Comparison of ENCODE assay signal across 18 cellular contexts in the genomic region with DNA sequence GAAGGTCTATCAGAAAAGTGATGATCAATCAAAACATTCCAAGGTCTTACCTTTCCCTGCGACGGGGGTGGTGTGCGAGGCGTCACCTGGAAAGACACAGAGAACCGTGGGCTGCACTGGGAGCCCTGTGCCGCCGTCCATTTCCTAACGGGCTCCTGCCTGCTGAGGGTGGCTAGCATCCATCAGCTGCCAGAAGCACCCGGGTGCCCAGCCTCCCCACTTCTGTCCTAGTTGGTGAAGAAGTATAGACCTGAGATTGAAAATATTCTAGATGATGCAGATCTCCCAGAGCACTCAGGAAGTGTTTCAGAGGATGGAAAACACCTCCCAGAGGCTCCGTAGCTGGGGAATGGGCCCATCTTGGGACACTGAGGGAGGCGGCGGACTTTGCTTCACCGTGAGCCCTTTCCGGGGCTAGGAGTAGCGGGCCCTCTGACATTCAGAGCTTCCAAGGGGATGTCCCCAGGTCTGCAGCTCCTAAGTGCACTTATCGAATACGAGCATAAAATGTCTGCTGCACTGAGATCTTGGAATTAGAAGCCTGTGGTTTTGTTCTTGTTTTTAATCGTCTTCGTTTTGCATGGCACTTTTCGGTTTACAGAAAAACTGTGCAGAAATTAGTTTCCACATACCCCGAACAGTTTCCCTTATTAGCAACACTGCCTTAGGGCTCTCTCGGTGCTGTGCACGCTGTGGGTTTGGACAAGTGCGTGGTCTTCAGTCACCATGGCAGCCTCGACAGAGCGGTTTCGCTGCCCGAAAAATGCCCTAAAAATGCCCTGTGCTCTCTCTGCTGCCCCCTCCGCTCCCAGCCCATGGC.
DNase-seq lines count a peak whose midpoint lies in the region; ATAC-seq and TF ChIP-seq lines count a peak whose summit lies in the region.
"Had no signal": no experiment of that assay in that cellular context is flagged by ENCODE, and none has a peak within 500 bp of the region (broad histone marks: within the 10 kb centered on the region; RNA-seq: fewer than 3 reads in every experiment).

No MANE protein-coding gene starts in this region.

- TF ChIP-seq CTCF in heart right ventricle (IDR thresholded peaks at IDR 0.05) (no peak), glutamatergic neuron (IDR thresholded peaks at IDR 0.05; ENCODE audit: partially characterized antibody, unreplicated experiment) (no peak), type B pancreatic cell (conservative IDR thresholded peaks at IDR 0.05) (no peak), breast epithelium (IDR thresholded peaks at IDR 0.05) (no peak)

- H3K4me3 Mint-ChIP-seq in IgD-negative memory B cell (peak overlapping the region; percentile 63 to 73 (median 68)), glutamatergic neuron (ENCODE audit: unreplicated experiment) (no peak overlapping the region), type B pancreatic cell (no peak overlapping the region)
- H3K4me3 Mint-ChIP-seq: activated CD4-positive, alpha-beta T cell treated with anti-CD3 and anti-CD28 coated beads, Interleukin-2, amount 10 ng/mL, durations not matched to agents 24 days and 14 days; CD4-positive, CD25-positive, alpha-beta regulatory T cell had no signal

- intact Hi-C loops in heart right ventricle (cut with DNase I) (loop anchor here in 1 of 10 donors (10.0 kb wide), 1 partner anchor 184 kb away; no protein-coding TSS in a partner anchor), Right ventricle myocardium superior (cut with DNase I) (no loop called here), breast epithelium (cut with DNase I; ENCODE audit: low total_unique reads) (no loop called here), sciatic nerve (cut with DNase I) (no loop called here)

- H3K4me1 ChIP-seq in heart right ventricle (peaks cover 0 to 23% (median 0%) of the 10 kb centered on the region in 9 donors), breast epithelium (no peaks in the 10 kb centered on the region)
- H3K4me1 ChIP-seq: vagina had no signal

- ATAC-seq in heart right ventricle (no peak), Right ventricle myocardium superior (ENCODE audit: poor library complexity) (no peak), sciatic nerve (no peak), GM18858 (IDR thresholded peaks at IDR 0.05; ENCODE audit: unreplicated experiment) (no peak)

- H3K4me1 Mint-ChIP-seq in IgD-negative memory B cell (peaks cover 17 to 27% (median 24%) of the 10 kb centered on the region in 3 donors), glutamatergic neuron (ENCODE audit: low read depth, unreplicated experiment) (peaks cover 36% of the 10 kb centered on the region), type B pancreatic cell (ENCODE audit: unreplicated experiment) (peaks cover 27% of the 10 kb centered on the region)
- H3K4me1 Mint-ChIP-seq: activated CD4-positive, alpha-beta T cell treated with anti-CD3 and anti-CD28 coated beads, Interleukin-2, amount 10 ng/mL, durations not matched to agents 24 days and 14 days had no signal

- H3K27ac Mint-ChIP-seq in IgD-negative memory B cell (peak overlapping the region in 2 of 3 donors; percentile 6 to 13), glutamatergic neuron (ENCODE audit: unreplicated experiment) (peak overlapping the region; percentile 14), type B pancreatic cell (no peak overlapping the region)
- H3K27ac Mint-ChIP-seq: activated CD4-positive, alpha-beta T cell treated with anti-CD3 and anti-CD28 coated beads, Interleukin-2, amount 10 ng/mL, durations not matched to agents 24 days and 14 days had no signal

- no peak for DNase-seq in heart right ventricle
- DNase-seq in Right ventricle myocardium superior = no peak
- no peak for DNase-seq in glutamatergic neuron
- peak; percentile 58 for DNase-seq in type B pancreatic cell (ENCODE audit: extremely low spot score, unreplicated experiment)
- DNase-seq in breast epithelium (ENCODE audit: low spot score in 2 of 2) = no peak
- no peak for DNase-seq in sciatic nerve (ENCODE audit: low spot score)
- DNase-seq: activated CD4-positive, alpha-beta T cell treated with anti-CD3 and anti-CD28 coated beads, Interleukin-2, amount 10 ng/mL, durations not matched to agents 24 days and 14 days; activated naive CD4-positive, alpha-beta T cell treated with anti-CD3 and anti-CD28 coated beads, Interleukin-2, amount 50 U/mL, for 16 hours; CD4-positive, CD25-positive, alpha-beta regulatory T cell; DMS53; foreskin fibroblast; GM23248; NCI-H1417; NCI-H524 had no signal

- no peak for TF ChIP-seq POLR2A in breast epithelium (IDR thresholded peaks at IDR 0.05)

- H3K27me3 Mint-ChIP-seq in IgD-negative memory B cell = peaks cover 6% of the 10 kb centered on the region
- peaks cover 10% of the 10 kb centered on the region for H3K27me3 Mint-ChIP-seq in glutamatergic neuron (ENCODE audit: unreplicated experiment)
- H3K27me3 Mint-ChIP-seq in type B pancreatic cell = no peaks in the 10 kb centered on the region

- H3K9me3 Mint-ChIP-seq in IgD-negative memory B cell (peaks cover 0 to 2% (median 0%) of the 10 kb centered on the region in 3 donors), glutamatergic neuron (ENCODE audit: unreplicated experiment) (peaks cover 19% of the 10 kb centered on the region), type B pancreatic cell (no peaks in the 10 kb centered on the region)
- H3K9me3 Mint-ChIP-seq: activated CD4-positive, alpha-beta T cell treated with anti-CD3 and anti-CD28 coated beads, Interleukin-2, amount 10 ng/mL, durations not matched to agents 24 days and 14 days had no signal

- H3K36me3 Mint-ChIP-seq in IgD-negative memory B cell (peaks cover 1% of the 10 kb centered on the region), glutamatergic neuron (ENCODE audit: unreplicated experiment) (no peaks in the 10 kb centered on the region), type B pancreatic cell (peaks cover 4% of the 10 kb centered on the region)
- H3K36me3 Mint-ChIP-seq: CD4-positive, CD25-positive, alpha-beta regulatory T cell had no signal

- H3K9me3 ChIP-seq in heart right ventricle (no peaks in the 10 kb centered on the region), breast epithelium (no peaks in the 10 kb centered on the region)
- H3K9me3 ChIP-seq: ovary, vagina had no signal

- 94 to 97% methylated on average over 29 of the region's 29 CpGs for WGBS in heart right ventricle, 2 donors

- H3K4me3 ChIP-seq in heart right ventricle (peak overlapping the region in 1 of 10 donors; percentile 24), breast epithelium (no peak overlapping the region)
- H3K4me3 ChIP-seq: GM23248, ovary, vagina had no signal

- H3K27me3 ChIP-seq in heart right ventricle = no peaks in the 10 kb centered on the region
- H3K27me3 ChIP-seq in breast epithelium = no peaks in the 10 kb centered on the region
- H3K27me3 ChIP-seq: ovary, vagina had no signal

- H3K36me3 ChIP-seq in heart right ventricle = no peaks in the 10 kb centered on the region
- no peaks in the 10 kb centered on the region for H3K36me3 ChIP-seq in breast epithelium
- H3K36me3 ChIP-seq: ovary, vagina had no signal

- peak overlapping the region in 6 of 10 donors; percentile 25 to 87 (median 52) for H3K27ac ChIP-seq in heart right ventricle
- peak overlapping the region in 1 of 2 donors; percentile 32 for H3K27ac ChIP-seq in breast epithelium
- H3K27ac ChIP-seq: GM23248, ovary, vagina had no signal

Comparison
In these comparisons a context has a peak if more than half of its experiments do, and no peak if none do; other contexts are left out.
1. H3K4me3 Mint-ChIP-seq: peak in IgD-negative memory B cell (4 of 4); none in glutamatergic neuron (single experiment) and type B pancreatic cell (single experiment).